Comparison of ENCODE assay signal across 29 cellular contexts in the genomic region with DNA sequence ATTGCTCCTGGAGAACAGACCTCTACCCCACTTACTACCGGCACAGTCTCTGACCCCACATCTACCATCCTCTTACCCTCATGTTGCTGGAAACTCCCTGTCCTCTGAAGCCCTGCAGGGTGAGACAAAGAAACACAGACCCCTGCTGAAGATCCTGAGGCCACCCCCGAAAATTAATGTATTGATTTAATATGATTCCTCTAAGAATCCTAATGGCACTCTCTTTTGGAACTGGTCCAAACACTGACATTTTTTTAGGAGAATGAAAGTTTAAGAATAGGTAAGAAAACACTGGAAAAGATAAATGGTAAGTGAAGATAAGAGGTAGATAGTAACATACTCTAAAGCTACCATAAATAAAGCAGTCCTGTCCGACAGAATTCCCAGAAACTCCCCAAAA. TPM values are rescaled to one million over a fixed set of nuclear protein-coding genes. Genes with fewer than 3 reads are reported as not detected.
DNase-seq lines count a peak whose midpoint lies in the region; ATAC-seq and TF ChIP-seq lines count a peak whose summit lies in the region.
"Had no signal": no experiment of that assay in that cellular context is flagged by ENCODE, and none has a peak within 500 bp of the region (broad histone marks: within the 10 kb centered on the region; RNA-seq: fewer than 3 reads in every experiment).

No MANE protein-coding gene starts in this region.

- no peak overlapping the region for H3K27ac Mint-ChIP-seq in type B pancreatic cell
- H3K27ac Mint-ChIP-seq: activated CD8-positive, alpha-beta T cell treated with anti-CD3 and anti-CD28 coated beads, Interleukin-2, amount 10 ng/mL, durations not matched to agents 7 days and 5 days; activated naive CD8-positive, alpha-beta T cell treated with anti-CD3 and anti-CD28 coated beads, Interleukin-2, amount 10 ng/mL, durations not matched to agents 7 days and 5 days; CD14-positive monocyte; effector memory CD8-positive, alpha-beta T cell; HFFc6; memory B cell; stimulated activated naive B cell treated with anti-CD40 and anti-IgM and Interleukin-4, amounts not matched to agents 10 μg/mL and 1 μg/mL and 100 μg/mL, for 72 hours had no signal

- no peak for DNase-seq in type B pancreatic cell (ENCODE audit: extremely low spot score, unreplicated experiment)
- DNase-seq in SK-N-DZ (ENCODE audit: low spot score) = no peak
- no peak for DNase-seq in lower lobe of right lung
- DNase-seq: activated CD8-positive, alpha-beta T cell treated with anti-CD3 and anti-CD28 coated beads, Interleukin-2, amount 10 ng/mL, durations not matched to agents 7 days and 5 days; activated effector memory CD4-positive, alpha-beta T cell treated with anti-CD3 and anti-CD28 coated beads, Interleukin-2, amount 50 U/mL, for 16 hours; activated naive CD8-positive, alpha-beta T cell treated with anti-CD3 and anti-CD28 coated beads, Interleukin-2, amount 10 ng/mL, durations not matched to agents 7 days and 5 days; effector memory CD8-positive, alpha-beta T cell; HFFc6; Kasumi-1; left cardiac atrium; MV-4-11; NCI-H146; NCI-H446 treated with DMSO at 0.1 percent for 48 hours; stimulated activated naive B cell treated with anti-CD40 and anti-IgM and Interleukin-4, amounts not matched to agents 10 μg/mL and 1 μg/mL and 100 μg/mL, for 72 hours; T-helper 2 cell had no signal

- H3K36me3 ChIP-seq in HUES48 (ENCODE audit: control insufficient read depth, insufficient read depth, low read length) (peaks cover 53% of the 10 kb centered on the region), iPS-15b (ENCODE audit: control insufficient read depth, insufficient read depth, low read length) (peaks cover 27% of the 10 kb centered on the region), lower lobe of right lung (no peaks in the 10 kb centered on the region)
- H3K36me3 ChIP-seq: ascending aorta, prostate gland had no signal

- H3K9me3 ChIP-seq in HUES48 (ENCODE audit: control insufficient read depth, insufficient read depth, low read length) (no peaks in the 10 kb centered on the region), iPS-15b (ENCODE audit: control insufficient read depth, insufficient read depth, low read length) (no peaks in the 10 kb centered on the region), lower lobe of right lung (no peaks in the 10 kb centered on the region)
- H3K9me3 ChIP-seq: ascending aorta, prostate gland had no signal

- peaks cover 6% of the 10 kb centered on the region; the same call in 1 of the 2 replicates for H3K27me3 ChIP-seq in HUES48 (ENCODE audit: control insufficient read depth, insufficient read depth, low read length)
- H3K27me3 ChIP-seq in iPS-15b (ENCODE audit: control insufficient read depth, insufficient read depth, low read length) = peaks cover 8% of the 10 kb centered on the region
- peaks cover 21% of the 10 kb centered on the region for H3K27me3 ChIP-seq in lower lobe of right lung (ENCODE audit: low read depth)
- H3K27me3 ChIP-seq: ascending aorta had no signal

- H3K4me3 ChIP-seq in HUES48 (ENCODE audit: low read depth, low read length) (peak overlapping the region; percentile 79), iPS-15b (ENCODE audit: low read depth, low read length) (peak overlapping the region; percentile 98), lower lobe of right lung (no peak overlapping the region)
- H3K4me3 ChIP-seq: coronary artery, prostate gland had no signal

- H3K4me1 Mint-ChIP-seq in type B pancreatic cell (ENCODE audit: unreplicated experiment) = peaks cover 9% of the 10 kb centered on the region

- no peak for TF ChIP-seq CTCF in type B pancreatic cell (conservative IDR thresholded peaks at IDR 0.05)
- TF ChIP-seq CTCF in lower lobe of right lung (IDR thresholded peaks at IDR 0.05) = no peak

- no peak for ATAC-seq in lower lobe of right lung
- ATAC-seq: activated CD8-positive, alpha-beta T cell treated with anti-CD3 and anti-CD28 coated beads, Interleukin-2, amount 10 ng/mL, durations not matched to agents 7 days and 5 days; effector memory CD8-positive, alpha-beta T cell; left cardiac atrium; SK-N-SH treated with all-trans-retinoic acid at 6 μM for 48 hours; stimulated activated naive B cell treated with anti-CD40 and anti-IgM and Interleukin-4, amounts not matched to agents 10 μg/mL and 1 μg/mL and 100 μg/mL, for 72 hours had no signal

- H3K36me3 Mint-ChIP-seq in type B pancreatic cell = peaks cover 5% of the 10 kb centered on the region
- H3K36me3 Mint-ChIP-seq: activated naive CD8-positive, alpha-beta T cell treated with anti-CD3 and anti-CD28 coated beads, Interleukin-2, amount 10 ng/mL, durations not matched to agents 7 days and 5 days; memory B cell; stimulated activated naive B cell treated with anti-CD40 and anti-IgM and Interleukin-4, amounts not matched to agents 10 μg/mL and 1 μg/mL and 100 μg/mL, for 72 hours had no signal

- H3K4me1 ChIP-seq in HUES48 (ENCODE audit: control insufficient read depth, insufficient read depth, low read length) (0 out of 2 replicates have a peak, but pooled peaks cover 8% of the 10 kb centered on the region), iPS-15b (ENCODE audit: control insufficient read depth, insufficient read depth, low read length) (peaks cover 2% of the 10 kb centered on the region), lower lobe of right lung (peaks cover 12% of the 10 kb centered on the region)
- H3K4me1 ChIP-seq: ascending aorta, prostate gland had no signal

- no peak overlapping the region for H3K9ac ChIP-seq in HUES48 (ENCODE audit: low read depth, low read length)
- H3K9ac ChIP-seq in iPS-15b (ENCODE audit: low read depth, low read length) = no peak overlapping the region

- H3K4me3 Mint-ChIP-seq in type B pancreatic cell = peak overlapping the region; percentile 91
- H3K4me3 Mint-ChIP-seq: activated CD8-positive, alpha-beta T cell treated with anti-CD3 and anti-CD28 coated beads, Interleukin-2, amount 10 ng/mL, durations not matched to agents 7 days and 5 days; activated naive CD8-positive, alpha-beta T cell treated with anti-CD3 and anti-CD28 coated beads, Interleukin-2, amount 10 ng/mL, durations not matched to agents 7 days and 5 days; effector memory CD8-positive, alpha-beta T cell; HFFc6; memory B cell; stimulated activated naive B cell treated with anti-CD40 and anti-IgM and Interleukin-4, amounts not matched to agents 10 μg/mL and 1 μg/mL and 100 μg/mL, for 72 hours had no signal

- peaks cover 38% of the 10 kb centered on the region for H3K27me3 Mint-ChIP-seq in type B pancreatic cell

- intact Hi-C loops in lower lobe of right lung (cut with DNase I) = no loop called here

- H3K27ac ChIP-seq in HUES48 (ENCODE audit: low read depth, low read length) = no peak overlapping the region
- H3K27ac ChIP-seq in lower lobe of right lung = no peak overlapping the region
- H3K27ac ChIP-seq: ascending aorta, coronary artery, prostate gland had no signal

- no peaks in the 10 kb centered on the region for H3K9me3 Mint-ChIP-seq in type B pancreatic cell
- H3K9me3 Mint-ChIP-seq: activated naive CD8-positive, alpha-beta T cell treated with anti-CD3 and anti-CD28 coated beads, Interleukin-2, amount 10 ng/mL, durations not matched to agents 7 days and 5 days; effector memory CD8-positive, alpha-beta T cell; HFFc6; memory B cell; stimulated activated naive B cell treated with anti-CD40 and anti-IgM and Interleukin-4, amounts not matched to agents 10 μg/mL and 1 μg/mL and 100 μg/mL, for 72 hours had no signal

RNA-seq across cellular contexts. Expression of a gene that starts 5.3 kb away (rescaled TPM):
- total RNA-seq in type B pancreatic cell (ENCODE audit: low replicate concordance) = 70.9 and 141 TPM in 2 replicates
- polyA plus RNA-seq in SK-N-DZ (2014; cell fraction: cytosol; rRNA removed) = not detected in 2 replicates
- not detected in 2 replicates for polyA plus RNA-seq in SK-N-DZ (2014; cell fraction: nucleus; rRNA removed)
- total RNA-seq in lower lobe of right lung = 70.7 TPM
- total RNA-seq: activated CD8-positive, alpha-beta T cell treated with anti-CD3 and anti-CD28 coated beads, Interleukin-2, amount 10 ng/mL, durations not matched to agents 7 days and 5 days; OCI-LY7 had no signal
- polyA plus RNA-seq: CD14-positive monocyte had no signal

RNA-seq across cellular contexts. Expression of a gene that starts 17.9 kb away (rescaled TPM):
- total RNA-seq in type B pancreatic cell (ENCODE audit: low replicate concordance) = 0.80 and 2.0 TPM in 2 replicates
- polyA plus RNA-seq in SK-N-DZ (2014; cell fraction: cytosol; rRNA removed) = not detected in 2 replicates
- not detected in 2 replicates for polyA plus RNA-seq in SK-N-DZ (2014; cell fraction: nucleus; rRNA removed)
- 0.89 TPM for total RNA-seq in lower lobe of right lung
- total RNA-seq: activated CD8-positive, alpha-beta T cell treated with anti-CD3 and anti-CD28 coated beads, Interleukin-2, amount 10 ng/mL, durations not matched to agents 7 days and 5 days; activated naive CD8-positive, alpha-beta T cell treated with anti-CD3 and anti-CD28 coated beads, Interleukin-2, amount 10 ng/mL, durations not matched to agents 7 days and 5 days; ascending aorta; cardiac septum; Daoy; fibroblast of villous mesenchyme; HFFc6; left cardiac atrium; OCI-LY7; urinary bladder had no signal
- polyA plus RNA-seq: CD14-positive monocyte, urinary bladder had no signal

RNA-seq across cellular contexts. Expression of a gene that starts 20.0 kb away (rescaled TPM):
- total RNA-seq in type B pancreatic cell (ENCODE audit: low replicate concordance) (0.53 TPM in 1 of 2 replicates, not detected in the other), lower lobe of right lung (not detected)
- not detected in 2 replicates for polyA plus RNA-seq in SK-N-DZ (2014; cell fraction: cytosol; rRNA removed)
- polyA plus RNA-seq in SK-N-DZ (2014; cell fraction: nucleus; rRNA removed) = not detected in 2 replicates
- total RNA-seq: activated CD8-positive, alpha-beta T cell treated with anti-CD3 and anti-CD28 coated beads, Interleukin-2, amount 10 ng/mL, durations not matched to agents 7 days and 5 days; activated naive CD8-positive, alpha-beta T cell treated with anti-CD3 and anti-CD28 coated beads, Interleukin-2, amount 10 ng/mL, durations not matched to agents 7 days and 5 days; ascending aorta; cardiac septum; fibroblast of villous mesenchyme; left cardiac atrium; OCI-LY7; urinary bladder had no signal
- polyA plus RNA-seq: CD14-positive monocyte had no signal

RNA-seq across cellular contexts. Expression of a gene that starts 25.1 kb away (rescaled TPM):
- total RNA-seq in type B pancreatic cell (ENCODE audit: low replicate concordance) (not detected in 2 replicates), lower lobe of right lung (not detected)
- polyA plus RNA-seq in SK-N-DZ (2014; cell fraction: cytosol; rRNA removed) = 0.45 and 0.76 TPM in 2 replicates
- 2.2 TPM in 1 of 2 replicates, not detected in the other for polyA plus RNA-seq in SK-N-DZ (2014; cell fraction: nucleus; rRNA removed)
- total RNA-seq: activated CD8-positive, alpha-beta T cell treated with anti-CD3 and anti-CD28 coated beads, Interleukin-2, amount 10 ng/mL, durations not matched to agents 7 days and 5 days; activated naive CD8-positive, alpha-beta T cell treated with anti-CD3 and anti-CD28 coated beads, Interleukin-2, amount 10 ng/mL, durations not matched to agents 7 days and 5 days; ascending aorta; cardiac septum; Daoy; fibroblast of villous mesenchyme; HFFc6; left cardiac atrium; OCI-LY7; urinary bladder had no signal
- polyA plus RNA-seq: CD14-positive monocyte, esophagus, urinary bladder had no signal

RNA-seq across cellular contexts. Expression of a gene that starts 37.3 kb away (rescaled TPM):
- total RNA-seq in type B pancreatic cell (ENCODE audit: low replicate concordance) (104 and 113 TPM in 2 replicates), lower lobe of right lung (81.6 TPM)
- 68.5 and 107 TPM in 2 replicates for polyA plus RNA-seq in SK-N-DZ (2014; cell fraction: cytosol; rRNA removed)
- polyA plus RNA-seq in SK-N-DZ (2014; cell fraction: nucleus; rRNA removed) = 81.5 and 92.3 TPM in 2 replicates
